Comparison of ENCODE assay signal across 9 cellular contexts in genomic region chr19:10421240-10421948, GRCh38. TPM values are rescaled to one million over a fixed set of nuclear protein-coding genes. Genes with fewer than 3 reads are reported as not detected.
DNase-seq lines count a peak whose midpoint lies in the region; ATAC-seq and TF ChIP-seq lines count a peak whose summit lies in the region.
"Had no signal": no experiment of that assay in that cellular context is flagged by ENCODE, and none has a peak within 500 bp of the region (broad histone marks: within the 10 kb centered on the region; RNA-seq: fewer than 3 reads in every experiment).

No MANE protein-coding gene starts in this region.

- no peaks in the 10 kb centered on the region for H3K9me2 ChIP-seq in GM23338 (ENCODE audit: insufficient read depth)

- ATAC-seq in GM23338 (no peak), HG03342 (IDR thresholded peaks at IDR 0.05; ENCODE audit: unreplicated experiment) (no peak), Right ventricle myocardium superior (ENCODE audit: poor library complexity) (no peak)

- peaks cover 0 to 12% (median 0%) of the 10 kb centered on the region in 11 experiments; a peak in 3 of 22 replicates for H3K27me3 ChIP-seq in BLaER1 treated with 17β-estradiol and CSF1 and Interleukin-3, amounts not matched to agents 10 nM and 100 nM
- H3K27me3 ChIP-seq in GM23338 (ENCODE audit: insufficient read depth), result peaks cover 95% of the 10 kb centered on the region

- H3K9me3 Mint-ChIP-seq in GM23338 (no peaks in the 10 kb centered on the region), immature natural killer cell (no peaks in the 10 kb centered on the region)
- no peaks in the 10 kb centered on the region for H3K9me3 Mint-ChIP-seq in T-helper 2 cell treated with Interferon-gamma antibody and Interleukin-4, amounts not matched to agents 5 μg/mL and 100 μg/mL, for 36 hours

- peak overlapping the region; percentile 79 to 90 (median 84) for H3K4me3 ChIP-seq in BLaER1 treated with 17β-estradiol and CSF1 and Interleukin-3, amounts not matched to agents 10 nM and 100 nM
- H3K4me3 ChIP-seq in GM23338, result peak overlapping the region; percentile 78

- peaks cover 30% of the 10 kb centered on the region; the same call in 1 of the 2 replicates for H3F3A ChIP-seq in GM23338 (replicated peaks; ENCODE audit: low read depth)

- no peaks in the 10 kb centered on the region for H3K36me3 ChIP-seq in BLaER1 treated with 17β-estradiol and CSF1 and Interleukin-3, amounts not matched to agents 10 nM and 100 nM
- H3K36me3 ChIP-seq in GM23338 (ENCODE audit: insufficient read depth), result no peaks in the 10 kb centered on the region

- H3K36me3 Mint-ChIP-seq in GM23338 (ENCODE audit: low read depth) (no peaks in the 10 kb centered on the region), immature natural killer cell (peaks cover 0 to 5% (median 0%) of the 10 kb centered on the region in 3 donors)
- peaks cover 19% of the 10 kb centered on the region for H3K36me3 Mint-ChIP-seq in T-helper 2 cell treated with Interferon-gamma antibody and Interleukin-4, amounts not matched to agents 5 μg/mL and 100 μg/mL, for 36 hours (ENCODE audit: low read depth)

- TF ChIP-seq CTCF in GM23338 (conservative IDR thresholded peaks at IDR 0.05; ENCODE audit: low read depth in 2 of 2), result 0 out of 4 replicates have a peak, but pooled peaks of 1 of the 2 experiments have one; percentile 4

- no peak overlapping the region for H2AFZ ChIP-seq in GM23338

- intact Hi-C loops in Right ventricle myocardium superior (cut with DNase I), result no loop called here

- H3K4me1 Mint-ChIP-seq in GM23338, result peaks cover 24% of the 10 kb centered on the region
- peaks cover 58% of the 10 kb centered on the region for H3K4me1 Mint-ChIP-seq in T-helper 2 cell treated with Interferon-gamma antibody and Interleukin-4, amounts not matched to agents 5 μg/mL and 100 μg/mL, for 36 hours (ENCODE audit: low read depth)
- peaks cover 68 to 74% of the 10 kb centered on the region in 2 donors for H3K4me1 Mint-ChIP-seq in immature natural killer cell

- H3K9ac ChIP-seq in BLaER1 treated with 17β-estradiol and CSF1 and Interleukin-3, amounts not matched to agents 10 nM and 100 nM, result peak overlapping the region; percentile 77 to 93 (median 85)

- peak overlapping the region; percentile 13 to 90 (median 86); a peak in 20 of 22 replicates for H3K27ac ChIP-seq in BLaER1 treated with 17β-estradiol and CSF1 and Interleukin-3, amounts not matched to agents 10 nM and 100 nM
- H3K27ac ChIP-seq in GM23338 (ENCODE audit: low read depth), result no peak overlapping the region

- peaks cover 72 to 81% (median 74%) of the 10 kb centered on the region in 10 experiments for H3K4me1 ChIP-seq in BLaER1 treated with 17β-estradiol and CSF1 and Interleukin-3, amounts not matched to agents 10 nM and 100 nM
- peaks cover 30% of the 10 kb centered on the region for H3K4me1 ChIP-seq in GM23338 (ENCODE audit: insufficient read depth)

- peaks cover 0 to 60% (median 22%) of the 10 kb centered on the region in 11 experiments; a peak in 13 of 22 replicates for H4K20me1 ChIP-seq in BLaER1 treated with 17β-estradiol and CSF1 and Interleukin-3, amounts not matched to agents 10 nM and 100 nM
- no peaks in the 10 kb centered on the region for H4K20me1 ChIP-seq in GM23338 (replicated peaks; ENCODE audit: insufficient read depth)

- H3K79me2 ChIP-seq in GM23338 (replicated peaks; ENCODE audit: insufficient read depth), result no peaks in the 10 kb centered on the region

- no peak for DNase-seq in GM23338 (ENCODE audit: low spot score)
- DNase-seq in T-helper 2 cell treated with Interferon-gamma antibody and Interleukin-4, amounts not matched to agents 5 μg/mL and 100 μg/mL, for 36 hours (ENCODE audit: low spot score), result no peak
- DNase-seq in immature natural killer cell, result no peak
- no peak for DNase-seq in Right ventricle myocardium superior
- DNase-seq in GF-D8 (lab: John Stamatoyannopoulos, UW), result no peak
- DNase-seq in erythroblast (lab: John Stamatoyannopoulos, UW), result no peak
- DNase-seq: SIG-M5 had no signal

- TF ChIP-seq POLR2A in erythroblast (IDR thresholded peaks at IDR 0.05; ENCODE audit: low read length), result no peak

- H3K4me2 ChIP-seq in BLaER1 treated with 17β-estradiol and CSF1 and Interleukin-3, amounts not matched to agents 10 nM and 100 nM, result peak overlapping the region; percentile 90 to 100 (median 98)
- peak overlapping the region; percentile 81; the same call in 1 of the 2 replicates for H3K4me2 ChIP-seq in GM23338

- no peaks in the 10 kb centered on the region for H3K9me3 ChIP-seq in BLaER1 treated with 17β-estradiol and CSF1 and Interleukin-3, amounts not matched to agents 10 nM and 100 nM (replicated peaks in 1 of 11)

- H3K27me3 Mint-ChIP-seq in GM23338 (ENCODE audit: insufficient read depth, low read depth, poor library complexity) (peaks cover 89% of the 10 kb centered on the region), immature natural killer cell (ENCODE audit: low read depth in 3 of 3) (peaks cover 51 to 68% (median 55%) of the 10 kb centered on the region in 3 donors)
- H3K27me3 Mint-ChIP-seq in T-helper 2 cell treated with Interferon-gamma antibody and Interleukin-4, amounts not matched to agents 5 μg/mL and 100 μg/mL, for 36 hours (ENCODE audit: low read depth), result no peaks in the 10 kb centered on the region

- H3K27ac Mint-ChIP-seq in GM23338 (no peak overlapping the region), immature natural killer cell (peak overlapping the region in 5 of 6 donors; percentile 58 to 78 (median 71))
- H3K27ac Mint-ChIP-seq in T-helper 2 cell treated with Interferon-gamma antibody and Interleukin-4, amounts not matched to agents 5 μg/mL and 100 μg/mL, for 36 hours, result peak overlapping the region; percentile 85

- H3K4me3 Mint-ChIP-seq in GM23338 (peak overlapping the region; percentile 64), immature natural killer cell (peak overlapping the region; percentile 57 to 75 (median 63))
- peak overlapping the region; percentile 96 for H3K4me3 Mint-ChIP-seq in T-helper 2 cell treated with Interferon-gamma antibody and Interleukin-4, amounts not matched to agents 5 μg/mL and 100 μg/mL, for 36 hours

TF ChIP-seq in GM23338, 12 proteins besides CTCF, POLR2A, EP300 and RAD21 (continues in another document):
- no peak for TF ChIP-seq ETS1 (IDR thresholded peaks at IDR 0.05)
- TF ChIP-seq JUNB (IDR thresholded peaks at IDR 0.05; ENCODE audit: unreplicated experiment), result no peak
- no peak for TF ChIP-seq EZH2phosphoT487 (IDR thresholded peaks at IDR 0.05; ENCODE audit: unreplicated experiment)
- no peak for TF ChIP-seq REST (IDR thresholded peaks at IDR 0.05; ENCODE audit: unreplicated experiment)

RNA-seq across cellular contexts. Expression of gene PDE4A, which starts 1.1 kb away (rescaled TPM):
- 5.2 and 5.4 TPM in 2 replicates for total RNA-seq in GM23338 (2014; rRNA removed; shearing (Covaris generic))
- 5.2 and 5.4 TPM in 2 replicates for polyA plus RNA-seq in GM23338 (2016; fragmentation: Nextera tagmentation; extraction: Ambion mirVana)
- polyA plus RNA-seq in immature natural killer cell, result 10 to 100 TPM; 10.4 to 22.6 (median 11.1) TPM
- 36.8 TPM for total RNA-seq in Right ventricle myocardium superior

RNA-seq across cellular contexts. Expression of gene CDC37, which starts 18.1 kb away (rescaled TPM):
- total RNA-seq in GM23338 (2014; rRNA removed; shearing (Covaris generic)), result 163 and 183 TPM in 2 replicates
- polyA plus RNA-seq in GM23338 (2016; fragmentation: Nextera tagmentation; extraction: Ambion mirVana) (270 and 280 TPM in 2 replicates), immature natural killer cell (100 to 1,000 TPM in 1 of 3 donors, 10 to 100 TPM in 2; 46.5 to 100 (median 62.7) TPM)
- total RNA-seq in Right ventricle myocardium superior, result 146 TPM

RNA-seq across cellular contexts. Expression of gene TYK2, which starts 41.0 kb away (rescaled TPM):
- 22.2 and 29.1 TPM in 2 replicates for total RNA-seq in GM23338 (2014; rRNA removed; shearing (Covaris generic))
- 30.7 and 35.9 TPM in 2 replicates for polyA plus RNA-seq in GM23338 (2016; fragmentation: Nextera tagmentation; extraction: Ambion mirVana)
- polyA plus RNA-seq in immature natural killer cell, result 100 to 1,000 TPM in 1 of 3 donors, 10 to 100 TPM in 2; 33.6 to 105 (median 40.6) TPM
- total RNA-seq in Right ventricle myocardium superior, result 60.3 TPM
